9 cellular contexts compared by ENCODE assay signal in genomic region chr9:1046639-1047604, GRCh38. TPM values are rescaled to one million over a fixed set of nuclear protein-coding genes. Genes with fewer than 3 reads are reported as not detected.
DNase-seq lines count a peak whose midpoint lies in the region; ATAC-seq and TF ChIP-seq lines count a peak whose summit lies in the region.
"Had no signal": no experiment of that assay in that cellular context is flagged by ENCODE, and none has a peak within 500 bp of the region (broad histone marks: within the 10 kb centered on the region; RNA-seq: fewer than 3 reads in every experiment).

No MANE protein-coding gene starts in this region.

- H3K27me3 ChIP-seq in iPS-15b (ENCODE audit: control insufficient read depth, insufficient read depth, low read length): peaks cover 95% of the 10 kb centered on the region

- peak overlapping the region; percentile 43 for H3K4me3 ChIP-seq in iPS-15b (ENCODE audit: low read depth, low read length)
- peak overlapping the region in 5 of 7 experiments; percentile 25 to 47 (median 28) for H3K4me3 ChIP-seq in skin epidermis

- peaks cover 81% of the 10 kb centered on the region for H3K27me3 Mint-ChIP-seq in T-helper 17 cell

- no peak overlapping the region for H3K9ac ChIP-seq in iPS-15b (ENCODE audit: low read depth, low read length)

- in situ Hi-C loops in GM13976 (cut with MboI; ENCODE audit: low sequenced_read_pairs, unreplicated experiment): loop anchor here (10.0 to 25.0 kb wide), 2 partner anchors 72 to 390 kb away; partner anchors contain the start of gene DMRT3

- no peaks in the 10 kb centered on the region for H3K36me3 ChIP-seq in iPS-15b (ENCODE audit: control insufficient read depth, insufficient read depth, low read length)

- H3K4me1 ChIP-seq in iPS-15b (ENCODE audit: control insufficient read depth, insufficient read depth, low read length): peaks cover 2% of the 10 kb centered on the region

- no peak for TF ChIP-seq CTCF in GM13976 (IDR thresholded peaks at IDR 0.05; ENCODE audit: borderline replicate concordance, control extremely low read depth, extremely low read depth, insufficient read depth, missing control alignments)

- peak overlapping the region; percentile 92 for H3K4me3 Mint-ChIP-seq in T-helper 17 cell

- DNase-seq in GM13976 (ENCODE audit: low spot score) (peak; percentile 23), T-helper 17 cell (no peak), NCI-H2171 (lab: John Stamatoyannopoulos, UW) (no peak), HT-29 (ENCODE audit: low spot score) (no peak)
- DNase-seq: hippocampal formation had no signal

- peaks cover 7% of the 10 kb centered on the region for H3K36me3 Mint-ChIP-seq in T-helper 17 cell (ENCODE audit: low read depth)

- H3K27ac ChIP-seq in skin epidermis: peak overlapping the region in 4 of 21 experiments; percentile 17 to 52 (median 28)

- peaks cover 28% of the 10 kb centered on the region for H3K4me1 Mint-ChIP-seq in T-helper 17 cell

- H3K27ac Mint-ChIP-seq in T-helper 17 cell: no peak overlapping the region

- ATAC-seq in T-helper 17 cell (no peak), esophagus mucosa (no peak)

- H3K9me3 ChIP-seq in T-helper 17 cell (ENCODE audit: control insufficient read depth, low read length, poor library complexity, severe bottlenecking): peaks cover 4% of the 10 kb centered on the region
- no peaks in the 10 kb centered on the region for H3K9me3 ChIP-seq in iPS-15b (ENCODE audit: control insufficient read depth, insufficient read depth, low read length)

RNA-seq across cellular contexts. Expression of gene DMRT2, which starts 3.2 kb away (rescaled TPM):
- total RNA-seq in T-helper 17 cell: not detected
- total RNA-seq in esophagus mucosa: 0.12 TPM
- total RNA-seq in HT-29 (2014; rRNA removed; shearing (Covaris generic)): not detected in 2 replicates
- total RNA-seq: chondrocyte had no signal
